25 cellular contexts compared by ENCODE assay signal in genomic region chr12:95803817-95804216, GRCh38. TPM values are rescaled to one million over a fixed set of nuclear protein-coding genes. Genes with fewer than 3 reads are reported as not detected.
"Had no signal": no experiment of that assay in that cellular context is flagged by ENCODE, and none has a peak within 500 bp of the region (broad histone marks: within the 10 kb centered on the region; RNA-seq: fewer than 3 reads in every experiment).

No MANE protein-coding gene starts in this region.

- H3K79me2 ChIP-seq: parathyroid adenoma had no signal

- H3K9ac ChIP-seq: parathyroid adenoma had no signal

- H3K9me3 ChIP-seq: neutrophil, sigmoid colon, spleen, upper lobe of left lung had no signal

- H3K36me3 ChIP-seq: neutrophil, sigmoid colon, spleen, upper lobe of left lung had no signal

- H3K36me3 Mint-ChIP-seq: activated naive CD8-positive, alpha-beta T cell treated with anti-CD3 and anti-CD28 coated beads, Interleukin-2, amount 10 ng/mL, durations not matched to agents 7 days and 5 days; memory B cell; natural killer cell treated with Interleukin-12 subunit alpha and Interleukin-12 subunit beta and Interleukin-15 and Interleukin-18, amount 100 ng/mL, for 72 hours; WTC11 had no signal

- H3K9me3 Mint-ChIP-seq: activated naive CD4-positive, alpha-beta T cell treated with anti-CD3 and anti-CD28 coated beads for 36 hours; activated naive CD8-positive, alpha-beta T cell treated with anti-CD3 and anti-CD28 coated beads, Interleukin-2, amount 10 ng/mL, durations not matched to agents 7 days and 5 days; dendritic cell treated with granulocyte-macrophage colony-stimulating factor and Interleukin-4, amounts not matched to agents 40 ng/mL and 50 ng/mL, for 4 days; memory B cell; natural killer cell treated with Interleukin-12 subunit alpha and Interleukin-12 subunit beta and Interleukin-15 and Interleukin-18, amount 100 ng/mL, for 72 hours; T-helper 1 cell treated with Interleukin-12 subunit alpha and Interleukin-12 subunit beta and Interleukin-4 antibody, amounts not matched to agents 30 μg/mL and 1 μg/mL, for 36 hours had no signal

- DNase-seq: activated CD4-positive, alpha-beta T cell treated with anti-CD3 and anti-CD28 coated beads for 4 hours; activated CD4-positive, alpha-beta T cell treated with anti-CD3 and anti-CD28 coated beads, Interleukin-2, amount 50 U/mL, for 48 hours; activated CD8-positive, alpha-beta memory T cell treated with anti-CD3 and anti-CD28 coated beads, Interleukin-2, amount 50 U/mL, for 48 hours; activated effector memory CD4-positive, alpha-beta T cell treated with Interleukin-2 at 50 U/mL for 16 hours; activated naive CD4-positive, alpha-beta T cell treated with anti-CD3 and anti-CD28 coated beads for 36 hours; activated naive CD8-positive, alpha-beta T cell treated with anti-CD3 and anti-CD28 coated beads, Interleukin-2, amount 10 ng/mL, durations not matched to agents 7 days and 5 days; activated T-cell treated with anti-CD3 and anti-CD28 coated beads, Interleukin-2, amount 50 U/mL, for 48 hours; amniotic stem cell; effector CD4-positive, alpha-beta T cell; glutamatergic neuron; hypothalamus; sigmoid colon; spleen; stimulated activated CD4-positive, alpha-beta T cell treated with anti-CD3 and anti-CD28 coated beads, Interleukin-4, amount 100 ng/mL, for 1 hour; stimulated activated naive CD4-positive, alpha-beta T cell treated with Interleukin-2 at 50 U/mL for 16 hours; T1000; upper lobe of left lung had no signal

- H3K27ac ChIP-seq: neutrophil, parathyroid adenoma, spleen had no signal

- H2AFZ ChIP-seq: parathyroid adenoma had no signal

- H3K4me1 ChIP-seq: parathyroid adenoma, spleen had no signal

- H3K4me3 ChIP-seq: sigmoid colon, spleen, upper lobe of left lung had no signal

- ATAC-seq: natural killer cell treated with Interleukin-12 subunit alpha and Interleukin-12 subunit beta and Interleukin-15 and Interleukin-18, amount 100 ng/mL, for 72 hours; WTC11 had no signal

- H3K27me3 ChIP-seq: sigmoid colon, spleen, upper lobe of left lung had no signal

- H3K4me1 Mint-ChIP-seq: memory B cell, WTC11 had no signal

- H3K4me3 Mint-ChIP-seq: activated naive CD4-positive, alpha-beta T cell treated with anti-CD3 and anti-CD28 coated beads for 36 hours; activated naive CD8-positive, alpha-beta T cell treated with anti-CD3 and anti-CD28 coated beads, Interleukin-2, amount 10 ng/mL, durations not matched to agents 7 days and 5 days; dendritic cell treated with granulocyte-macrophage colony-stimulating factor and Interleukin-4, amounts not matched to agents 40 ng/mL and 50 ng/mL, for 4 days; memory B cell; natural killer cell treated with Interleukin-12 subunit alpha and Interleukin-12 subunit beta and Interleukin-15 and Interleukin-18, amount 100 ng/mL, for 72 hours; T-helper 1 cell treated with Interleukin-12 subunit alpha and Interleukin-12 subunit beta and Interleukin-4 antibody, amounts not matched to agents 30 μg/mL and 1 μg/mL, for 36 hours; WTC11 had no signal

- H3K27ac Mint-ChIP-seq: activated naive CD4-positive, alpha-beta T cell treated with anti-CD3 and anti-CD28 coated beads for 36 hours; activated naive CD8-positive, alpha-beta T cell treated with anti-CD3 and anti-CD28 coated beads, Interleukin-2, amount 10 ng/mL, durations not matched to agents 7 days and 5 days; dendritic cell treated with granulocyte-macrophage colony-stimulating factor and Interleukin-4, amounts not matched to agents 40 ng/mL and 50 ng/mL, for 4 days; memory B cell; natural killer cell treated with Interleukin-12 subunit alpha and Interleukin-12 subunit beta and Interleukin-15 and Interleukin-18, amount 100 ng/mL, for 72 hours; T-helper 1 cell treated with Interleukin-12 subunit alpha and Interleukin-12 subunit beta and Interleukin-4 antibody, amounts not matched to agents 30 μg/mL and 1 μg/mL, for 36 hours; WTC11 had no signal

RNA-seq across cellular contexts. Expression of gene NTN4, which starts 13.3 kb away (rescaled TPM):
- total RNA-seq: activated CD8-positive, alpha-beta memory T cell treated with anti-CD3 and anti-CD28 coated beads for 36 hours; activated naive CD4-positive, alpha-beta T cell treated with anti-CD3 and anti-CD28 coated beads for 36 hours; natural killer cell treated with Interleukin-12 subunit alpha and Interleukin-12 subunit beta and Interleukin-15 and Interleukin-18, amount 100 ng/mL, for 72 hours had no signal
